14 cellular contexts compared by ENCODE assay signal in the genomic region with DNA sequence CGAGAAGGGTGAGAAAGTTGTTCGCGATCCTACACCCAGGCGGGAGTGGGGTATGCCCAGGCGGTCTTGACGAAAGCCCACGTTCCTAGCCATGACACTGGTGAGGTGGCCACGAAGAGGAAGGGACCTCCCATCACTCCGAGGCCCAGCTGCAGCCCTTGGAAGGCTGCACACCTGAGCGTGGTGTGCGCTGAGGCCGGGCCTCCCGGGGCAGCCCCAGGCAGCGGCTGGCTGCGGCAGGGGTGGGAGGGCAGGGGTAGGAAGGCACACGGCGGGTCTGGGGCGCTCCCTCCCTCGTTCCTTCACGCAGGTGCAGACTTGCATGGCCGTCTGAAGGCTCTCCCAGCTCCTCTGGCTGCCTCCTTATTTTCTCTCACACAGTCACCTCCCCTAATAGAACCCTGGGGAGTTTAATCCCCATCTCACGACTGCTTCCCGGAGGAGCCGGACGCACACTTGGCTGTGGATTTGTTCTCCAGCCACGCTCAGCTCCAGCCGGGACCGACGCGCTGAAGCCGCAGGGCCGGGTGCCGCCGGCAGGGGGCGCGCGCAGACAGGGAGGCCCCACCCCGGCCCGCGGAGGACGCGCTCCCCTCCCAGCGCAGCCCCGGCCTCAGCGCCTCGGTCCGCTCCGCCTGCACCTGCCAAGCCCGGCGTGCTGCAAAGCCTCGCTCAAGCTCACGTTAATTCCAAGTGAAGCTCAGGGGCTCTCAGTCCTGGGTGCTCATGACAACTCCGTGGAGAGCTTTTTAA. TPM values are rescaled to one million over a fixed set of nuclear protein-coding genes. Genes with fewer than 3 reads are reported as not detected.
DNase-seq lines count a peak whose midpoint lies in the region; ATAC-seq and TF ChIP-seq lines count a peak whose summit lies in the region.
"Had no signal": no experiment of that assay in that cellular context is flagged by ENCODE, and none has a peak within 500 bp of the region (broad histone marks: within the 10 kb centered on the region; RNA-seq: fewer than 3 reads in every experiment).

No MANE protein-coding gene starts in this region.

- no peaks in the 10 kb centered on the region for H3K27me3 Mint-ChIP-seq in activated T-helper 2 cell treated with anti-CD3 and anti-CD28 coated beads, Interferon-gamma antibody, Interleukin-2, Interleukin-4, amounts not matched to agents 10 μg/mL and 5 μg/mL and 100 μg/mL, durations not matched to agents 14 hours and 24 hours and 36 hours (ENCODE audit: low read depth)
- H3K27me3 Mint-ChIP-seq: activated CD4-positive, alpha-beta T cell treated with anti-CD3 and anti-CD28 coated beads, Interleukin-2, amount 10 ng/mL, durations not matched to agents 24 days and 14 days had no signal

- TF ChIP-seq CTCF in colonic mucosa (IDR thresholded peaks at IDR 0.05) = peak; percentile 80
- peak; percentile 72 for TF ChIP-seq CTCF in psoas muscle (IDR thresholded peaks at IDR 0.05)

- no peak overlapping the region for H3K4me3 ChIP-seq in colonic mucosa
- no peak overlapping the region for H3K4me3 ChIP-seq in psoas muscle

- peak; percentile 46 for DNase-seq in NCI-H345 (lab: John Stamatoyannopoulos, UW)
- no peak for DNase-seq in NCI-H345 treated with DMSO at 0.1 percent for 48 hours (lab: John Stamatoyannopoulos, UW; ENCODE audit: unreplicated experiment)
- peak; percentile 73 for DNase-seq in NCI-H146 (lab: John Stamatoyannopoulos, UW)
- no peak for DNase-seq in colonic mucosa
- peak in 1 of 2 donors; percentile 87 for DNase-seq in psoas muscle
- no peak for DNase-seq in activated T-helper 2 cell treated with anti-CD3 and anti-CD28 coated beads, Interferon-gamma antibody, Interleukin-2, Interleukin-4, amounts not matched to agents 10 μg/mL and 5 μg/mL and 100 μg/mL, durations not matched to agents 14 hours and 24 hours and 36 hours (ENCODE audit: low spot score)
- no peak for DNase-seq in H4 (ENCODE audit: low spot score)
- DNase-seq: activated CD4-positive, alpha-beta T cell treated with anti-CD3 and anti-CD28 coated beads, Interleukin-2, amount 10 ng/mL, durations not matched to agents 24 days and 14 days; activated naive CD4-positive, alpha-beta T cell treated with anti-CD3 and anti-CD28 coated beads, Interleukin-2, amount 10 ng/mL, durations not matched to agents 7 days and 5 days; glutamatergic neuron; NCI-H2171 treated with DMSO at 0.1 percent for 48 hours had no signal

- no peaks in the 10 kb centered on the region for H3K36me3 Mint-ChIP-seq in activated T-helper 2 cell treated with anti-CD3 and anti-CD28 coated beads, Interferon-gamma antibody, Interleukin-2, Interleukin-4, amounts not matched to agents 10 μg/mL and 5 μg/mL and 100 μg/mL, durations not matched to agents 14 hours and 24 hours and 36 hours (ENCODE audit: low read depth)
- H3K36me3 Mint-ChIP-seq: activated naive CD4-positive, alpha-beta T cell treated with anti-CD3 and anti-CD28 coated beads, Interleukin-2, amount 10 ng/mL, durations not matched to agents 7 days and 5 days; IgD-negative memory B cell had no signal

- 80 to 87% (median 81%) methylated on average over 51 to 53 of the region's 53 CpGs for WGBS in psoas muscle, 3 donors

- H3K4me1 Mint-ChIP-seq in activated T-helper 2 cell treated with anti-CD3 and anti-CD28 coated beads, Interferon-gamma antibody, Interleukin-2, Interleukin-4, amounts not matched to agents 10 μg/mL and 5 μg/mL and 100 μg/mL, durations not matched to agents 14 hours and 24 hours and 36 hours (ENCODE audit: low read depth) = peaks cover 14% of the 10 kb centered on the region

- intact Hi-C loops in colonic mucosa (cut with DNase I) = loop anchor here (5.0 kb wide), 1 partner anchor 47 kb away; no protein-coding TSS in a partner anchor
- intact Hi-C loops in psoas muscle (cut with DNase I) = loop anchor here (2.0 to 10.0 kb wide), 3 partner anchors 45 to 292 kb away; no protein-coding TSS in a partner anchor
- intact Hi-C loops in activated T-helper 2 cell treated with anti-CD3 and anti-CD28 coated beads, Interferon-gamma antibody, Interleukin-2, Interleukin-4, amounts not matched to agents 10 μg/mL and 5 μg/mL and 100 μg/mL, durations not matched to agents 14 hours and 24 hours and 36 hours (cut with micrococcal nuclease) = loop anchor here (2.0 to 10.0 kb wide), 3 partner anchors 192 to 355 kb away; no protein-coding TSS in a partner anchor

- peak overlapping the region in 1 of 2 donors; percentile 55 for H3K9ac ChIP-seq in colonic mucosa (ENCODE audit: low read depth in 2 of 2, low read length in 2 of 2)

- H3K9me3 Mint-ChIP-seq in activated T-helper 2 cell treated with anti-CD3 and anti-CD28 coated beads, Interferon-gamma antibody, Interleukin-2, Interleukin-4, amounts not matched to agents 10 μg/mL and 5 μg/mL and 100 μg/mL, durations not matched to agents 14 hours and 24 hours and 36 hours = no peaks in the 10 kb centered on the region
- H3K9me3 Mint-ChIP-seq: activated CD4-positive, alpha-beta T cell treated with anti-CD3 and anti-CD28 coated beads, Interleukin-2, amount 10 ng/mL, durations not matched to agents 24 days and 14 days; activated naive CD4-positive, alpha-beta T cell treated with anti-CD3 and anti-CD28 coated beads, Interleukin-2, amount 10 ng/mL, durations not matched to agents 7 days and 5 days; IgD-negative memory B cell had no signal

- H3K4me3 Mint-ChIP-seq in activated T-helper 2 cell treated with anti-CD3 and anti-CD28 coated beads, Interferon-gamma antibody, Interleukin-2, Interleukin-4, amounts not matched to agents 10 μg/mL and 5 μg/mL and 100 μg/mL, durations not matched to agents 14 hours and 24 hours and 36 hours (ENCODE audit: low read depth) = no peak overlapping the region
- H3K4me3 Mint-ChIP-seq: activated CD4-positive, alpha-beta T cell treated with anti-CD3 and anti-CD28 coated beads, Interleukin-2, amount 10 ng/mL, durations not matched to agents 24 days and 14 days; activated naive CD4-positive, alpha-beta T cell treated with anti-CD3 and anti-CD28 coated beads, Interleukin-2, amount 10 ng/mL, durations not matched to agents 7 days and 5 days; IgD-negative memory B cell had no signal

- no peak overlapping the region for H3K27ac Mint-ChIP-seq in activated T-helper 2 cell treated with anti-CD3 and anti-CD28 coated beads, Interferon-gamma antibody, Interleukin-2, Interleukin-4, amounts not matched to agents 10 μg/mL and 5 μg/mL and 100 μg/mL, durations not matched to agents 14 hours and 24 hours and 36 hours
- H3K27ac Mint-ChIP-seq: activated CD4-positive, alpha-beta T cell treated with anti-CD3 and anti-CD28 coated beads, Interleukin-2, amount 10 ng/mL, durations not matched to agents 24 days and 14 days; activated naive CD4-positive, alpha-beta T cell treated with anti-CD3 and anti-CD28 coated beads, Interleukin-2, amount 10 ng/mL, durations not matched to agents 7 days and 5 days had no signal

- H3K27ac ChIP-seq in colonic mucosa (peak overlapping the region; percentile 19), psoas muscle (no peak overlapping the region)
- H3K27ac ChIP-seq: dorsolateral prefrontal cortex had no signal

- peak in 2 of 4 donors; percentile 75 to 79 for ATAC-seq in psoas muscle
- no peak for ATAC-seq in HG02623 (IDR thresholded peaks at IDR 0.05; ENCODE audit: unreplicated experiment)

- H3K9me3 ChIP-seq in colonic mucosa = no peaks in the 10 kb centered on the region
- H3K9me3 ChIP-seq in psoas muscle = no peaks in the 10 kb centered on the region

- H3K4me1 ChIP-seq in colonic mucosa = no peaks in the 10 kb centered on the region
- peaks cover 8% of the 10 kb centered on the region for H3K4me1 ChIP-seq in psoas muscle

- no peaks in the 10 kb centered on the region for H3K36me3 ChIP-seq in colonic mucosa
- H3K36me3 ChIP-seq in psoas muscle (ENCODE audit: insufficient read depth in 1 of 2, low read depth in 1 of 2) = no peaks in the 10 kb centered on the region

- H3K27me3 ChIP-seq in colonic mucosa (no peaks in the 10 kb centered on the region), psoas muscle (ENCODE audit: insufficient read depth in 3 of 3, low read length in 2 of 3) (no peaks in the 10 kb centered on the region)
- H3K27me3 ChIP-seq: dorsolateral prefrontal cortex had no signal

RNA-seq across cellular contexts. Expression of a gene that starts 37.8 kb away (rescaled TPM):
- total RNA-seq in colonic mucosa (100 to 1,000 TPM; 150 to 203 TPM), psoas muscle (under 1 TPM in 2 of 4 donors, not detected in 2; 0.02 to 0.08 TPM)
- under 1 TPM in 1 of 3 donors, not detected in 2; 0.01 TPM for polyA plus RNA-seq in psoas muscle
- 1.3 and 1.4 TPM in 2 replicates for total RNA-seq in activated T-helper 2 cell treated with anti-CD3 and anti-CD28 coated beads, Interferon-gamma antibody, Interleukin-2, Interleukin-4, amounts not matched to agents 10 μg/mL and 5 μg/mL and 100 μg/mL, durations not matched to agents 14 hours and 24 hours and 36 hours
- not detected in 2 replicates for total RNA-seq in H4 (2014; rRNA removed; shearing (Covaris generic))

RNA-seq across cellular contexts. Expression of a gene that starts 58.9 kb away (rescaled TPM):
- total RNA-seq in colonic mucosa (10 to 100 TPM; 23.8 to 28.5 TPM), psoas muscle (100 to 1,000 TPM in 1 of 4 donors, 10 to 100 TPM in 3; 41.7 to 322 (median 77.6) TPM)
- 10 to 100 TPM; 37.1 to 67.1 (median 52.2) TPM for polyA plus RNA-seq in psoas muscle
- total RNA-seq in activated T-helper 2 cell treated with anti-CD3 and anti-CD28 coated beads, Interferon-gamma antibody, Interleukin-2, Interleukin-4, amounts not matched to agents 10 μg/mL and 5 μg/mL and 100 μg/mL, durations not matched to agents 14 hours and 24 hours and 36 hours = 122 and 123 TPM in 2 replicates
- total RNA-seq in H4 (2014; rRNA removed; shearing (Covaris generic)) = 3.7 and 6.4 TPM in 2 replicates

Comparison
In these comparisons a context has a peak if more than half of its experiments do, and no peak if none do; other contexts are left out.
1. DNase-seq: peak in NCI-H345 (single experiment) and NCI-H146 (single experiment); none in NCI-H345 treated with DMSO at 0.1 percent for 48 hours (single experiment), colonic mucosa (single experiment), activated T-helper 2 cell treated with anti-CD3 and anti-CD28 coated beads, Interferon-gamma antibody, Interleukin-2, Interleukin-4, amounts not matched to agents 10 μg/mL and 5 μg/mL and 100 μg/mL, durations not matched to agents 14 hours and 24 hours and 36 hours (single experiment) and H4 (single experiment).
2. RNA of a gene that starts 37.8 kb away (total RNA-seq): 150 to 203 TPM in colonic mucosa; 1.3 to 1.4 TPM in activated T-helper 2 cell treated with anti-CD3 and anti-CD28 coated beads, Interferon-gamma antibody, Interleukin-2, Interleukin-4, amounts not matched to agents 10 μg/mL and 5 μg/mL and 100 μg/mL, durations not matched to agents 14 hours and 24 hours and 36 hours, 0.02 to 0.08 TPM in psoas muscle and not detected in H4; every median in the first group is over 10 times any median in the second.